Comparison of ENCODE assay signal across 1 cellular context in the genomic region with DNA sequence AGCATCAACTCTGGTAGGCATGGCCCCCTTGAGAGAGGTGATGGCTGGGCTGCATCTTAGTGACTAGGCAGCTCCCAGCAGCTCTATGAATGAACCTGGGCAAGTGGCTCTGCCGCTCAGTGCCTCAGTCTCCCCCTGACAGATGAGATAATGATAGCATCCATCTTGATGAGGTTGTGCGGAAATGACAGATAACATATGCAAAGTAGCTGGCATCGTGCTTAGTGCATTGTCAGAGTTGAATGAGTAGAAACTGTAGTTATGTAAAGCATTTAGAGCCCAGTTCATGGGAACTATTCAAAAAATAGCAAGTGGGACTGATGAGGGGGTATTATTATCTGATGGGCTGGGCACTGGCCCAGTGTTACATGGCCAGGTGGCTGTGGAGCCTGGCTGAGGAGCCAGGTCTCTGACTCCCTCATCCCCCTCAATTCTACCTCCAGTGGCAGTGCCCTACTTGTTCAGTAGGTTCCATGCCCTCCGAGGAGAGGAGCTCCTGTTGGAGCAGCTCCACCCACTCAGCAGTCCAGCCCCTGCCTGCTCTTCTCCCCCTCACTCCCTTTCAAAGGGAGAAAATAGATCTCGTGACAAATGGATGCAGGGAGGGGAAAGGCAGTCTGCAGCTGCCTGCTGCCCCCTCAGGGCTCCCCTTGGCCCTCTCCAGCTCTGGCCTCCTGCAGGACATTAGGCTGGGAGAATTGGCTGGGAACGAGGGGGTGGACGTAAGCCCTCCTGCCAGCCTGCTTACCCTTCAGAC.
TF ChIP-seq lines count a peak whose summit lies in the region.

No MANE protein-coding gene starts in this region.

TF ChIP-seq in WTC11, 78 proteins besides CTCF, POLR2A, EP300 and RAD21 (continued from another document):
- TF ChIP-seq, protein P1, sequence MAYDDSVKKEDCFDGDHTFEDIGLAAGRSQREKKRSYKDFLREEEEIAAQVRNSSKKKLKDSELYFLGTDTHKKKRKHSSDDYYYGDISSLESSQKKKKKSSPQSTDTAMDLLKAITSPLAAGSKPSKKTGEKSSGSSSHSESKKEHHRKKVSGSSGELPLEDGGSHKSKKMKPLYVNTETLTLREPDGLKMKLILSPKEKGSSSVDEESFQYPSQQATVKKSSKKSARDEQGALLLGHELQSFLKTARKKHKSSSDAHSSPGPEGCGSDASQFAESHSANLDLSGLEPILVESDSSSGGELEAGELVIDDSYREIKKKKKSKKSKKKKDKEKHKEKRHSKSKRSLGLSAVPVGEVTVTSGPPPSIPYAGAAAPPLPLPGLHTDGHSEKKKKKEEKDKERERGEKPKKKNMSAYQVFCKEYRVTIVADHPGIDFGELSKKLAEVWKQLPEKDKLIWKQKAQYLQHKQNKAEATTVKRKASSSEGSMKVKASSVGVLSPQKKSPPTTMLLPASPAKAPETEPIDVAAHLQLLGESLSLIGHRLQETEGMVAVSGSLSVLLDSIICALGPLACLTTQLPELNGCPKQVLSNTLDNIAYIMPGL (CRISPR knock-in tag; IDR thresholded peaks at IDR 0.05): no peak
